In the genomic region with DNA sequence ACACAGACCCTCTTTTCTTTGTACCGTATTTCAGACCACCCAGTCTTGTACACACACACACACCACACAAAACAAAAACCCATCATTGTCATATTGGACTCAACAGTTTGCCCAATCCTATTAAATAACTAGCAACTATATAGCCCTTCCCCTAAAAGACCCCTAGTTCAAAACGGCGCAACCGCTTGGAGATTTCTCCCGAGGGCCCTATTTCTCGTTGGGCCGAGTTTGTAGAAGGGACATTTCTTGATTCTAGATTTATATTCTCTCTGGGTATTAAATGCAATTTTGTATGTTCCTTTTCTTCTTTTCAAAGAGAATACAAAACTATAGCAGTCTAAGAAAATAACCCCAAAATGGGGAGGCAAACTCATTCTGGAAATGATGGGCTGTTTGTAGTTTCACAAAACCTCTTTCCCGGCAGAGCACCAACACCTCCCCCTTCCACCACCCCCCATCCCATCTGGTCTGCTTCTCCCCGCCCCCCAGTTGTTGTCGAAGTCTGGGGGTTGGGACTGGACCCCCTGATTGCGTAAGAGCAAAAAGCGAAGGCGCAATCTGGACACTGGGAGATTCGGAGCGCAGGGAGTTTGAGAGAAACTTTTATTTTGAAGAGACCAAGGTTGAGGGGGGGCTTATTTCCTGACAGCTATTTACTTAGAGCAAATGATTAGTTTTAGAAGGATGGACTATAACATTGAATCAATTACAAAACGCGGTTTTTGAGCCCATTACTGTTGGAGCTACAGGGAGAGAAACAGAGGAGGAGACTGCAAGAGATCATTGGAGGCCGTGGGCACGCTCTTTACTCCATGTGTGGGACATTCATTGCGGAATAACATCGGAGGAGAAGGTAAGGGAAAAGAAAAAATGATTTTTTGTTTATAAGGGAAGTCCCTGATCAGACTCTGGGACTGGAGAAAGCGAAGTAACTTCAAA, we compare ENCODE assay signal across 8 cellular contexts. TPM values are rescaled to one million over a fixed set of nuclear protein-coding genes. Genes with fewer than 3 reads are reported as not detected.
DNase-seq lines count a peak whose midpoint lies in the region; ATAC-seq and TF ChIP-seq lines count a peak whose summit lies in the region.

Gene PDGFRA, plus strand, starts transcription at position 731 of the 939 bp plus-strand sequence. CDS start 29,476 bp downstream, outside the sequence.

- ATAC-seq in HG03520 (IDR thresholded peaks at IDR 0.05; ENCODE audit: unreplicated experiment) (no peak), GM21825 (IDR thresholded peaks at IDR 0.05; ENCODE audit: unreplicated experiment) (no peak)

- CTCF ChIA-PET in AG04449 (lab: Yijun Ruan, JAX): interaction anchor here (0.6 to 6.3 kb wide), 18 partner anchors 9 to 1031 kb away, joined by 3 to 70 read pairs (median 4); no protein-coding TSS in a partner anchor

- peaks cover 0 to 60% of the 10 kb centered on the region in 2 donors for H3K4me1 ChIP-seq in muscle layer of duodenum (ENCODE audit: control insufficient read depth in 1 of 2, insufficient read depth in 2 of 2, low read length in 2 of 2)

- TF ChIP-seq CTCF in AG04449 (IDR thresholded peaks at IDR 0.05; ENCODE audit: insufficient read depth, low read length, missing control alignments): no peak
- no peak for TF ChIP-seq CTCF in epithelial cell of esophagus (IDR thresholded peaks at IDR 0.05; ENCODE audit: insufficient read depth, low read depth, low read length, missing control alignments)

- H3K36me3 ChIP-seq in muscle layer of duodenum (ENCODE audit: control insufficient read depth in 1 of 2, insufficient read depth in 2 of 2, low read length in 2 of 2): peaks cover 0 to 4% of the 10 kb centered on the region in 2 donors

- peak within 1 kb of the TSS; percentile 65 for H3K27ac ChIP-seq in muscle layer of duodenum (ENCODE audit: low read length)

- DNase-seq in AG04449 (ENCODE audit: low read depth, low spot score) (peak; percentile 80), NCI-H69 (lab: John Stamatoyannopoulos, UW) (peak; percentile 5), epithelial cell of esophagus (ENCODE audit: low read depth) (no peak), HT-29 (ENCODE audit: low spot score) (no peak), hippocampal formation (lab: John Stamatoyannopoulos, UW) (no peak)

- H3K9me3 ChIP-seq in muscle layer of duodenum (ENCODE audit: control insufficient read depth in 1 of 2, low read length in 2 of 2): no peaks in the 10 kb centered on the region

- POLR2A ChIA-PET in AG04449 (lab: Yijun Ruan, JAX): interaction anchor here (0.5 to 2.2 kb wide), 7 partner anchors 12 to 907 kb away, joined by 3 to 11 read pairs (median 3); no protein-coding TSS in a partner anchor

- H3K4me3 ChIP-seq in AG04449 (ENCODE audit: low read depth, low read length) (peak within 1 kb of the TSS; percentile 93), epithelial cell of esophagus (ENCODE audit: low read length) (peak within 1 kb of the TSS; percentile 21), muscle layer of duodenum (ENCODE audit: low read depth in 1 of 2, low read length in 2 of 2) (peak within 1 kb of the TSS; percentile 65 to 67)

- H3K27me3 ChIP-seq in muscle layer of duodenum (ENCODE audit: low read depth, low read length): peaks cover 76% of the 10 kb centered on the region

RNA-seq across cellular contexts. Expression of gene PDGFRA, which starts in this region (rescaled TPM):
- total RNA-seq in HT-29 (2014; rRNA removed; shearing (Covaris generic)): not detected in 2 replicates

Comparison
In these comparisons a context has a peak if more than half of its experiments do, and no peak if none do; other contexts are left out.
1. DNase-seq: peak in AG04449 (single experiment) and NCI-H69 (single experiment); none in epithelial cell of esophagus (single experiment), HT-29 (single experiment) and hippocampal formation (0 of 2).
2. H3K4me3 ChIP-seq: peak in every context shown above with its lines; median percentile 93 in AG04449; 66 in muscle layer of duodenum; 21 in epithelial cell of esophagus.